8 cellular contexts compared by ENCODE assay signal in genomic region chr11:28697920-28698827, GRCh38.
A peak's percentile ranks its signal among the peaks of the same experiment; 100 is the strongest.
DNase-seq lines count a peak whose midpoint lies in the region; ATAC-seq and TF ChIP-seq lines count a peak whose summit lies in the region.

No MANE protein-coding gene starts in this region.

- no peaks in the 10 kb centered on the region for H3K36me3 Mint-ChIP-seq in mesothelial cell of epicardium

- H3K27me3 Mint-ChIP-seq in mesothelial cell of epicardium (ENCODE audit: low read depth) = no peaks in the 10 kb centered on the region

- peaks cover 3% of the 10 kb centered on the region for H3K9me3 Mint-ChIP-seq in mesothelial cell of epicardium

- intact Hi-C loops in PC-3 (cut with micrococcal nuclease) (loop anchor here (10.0 kb wide), 1 partner anchor 583 kb away; no protein-coding TSS in a partner anchor), dorsolateral prefrontal cortex (cut with DNase I) (loop anchor here (5.0 kb wide), 2 partner anchors 996 to 1001 kb away; partner anchors contain the start of gene BDNF (in 1 of the 2))

- no peaks in the 10 kb centered on the region for H4K20me1 ChIP-seq in PC-3 (ENCODE audit: low read length)

- peaks cover 24% of the 10 kb centered on the region for H3K4me1 ChIP-seq in PC-3 (ENCODE audit: insufficient read depth, low read length)

- BruUV-seq in PC-3 (replicated peaks; lab: Mats Ljungman, UMichigan) = no TSS peak

- no peak overlapping the region for H3K4me3 ChIP-seq in GM12865 (ENCODE audit: low read depth, low read length)
- no peak overlapping the region for H3K4me3 ChIP-seq in PC-3 (ENCODE audit: low read length)
- H3K4me3 ChIP-seq in dorsolateral prefrontal cortex = no peak overlapping the region

- H3K9me3 ChIP-seq in PC-3 (ENCODE audit: low read length) = no peaks in the 10 kb centered on the region

- DNase-seq in AG09319 (ENCODE audit: extremely low read depth, low read depth) (peak; percentile 3), GM12865 (ENCODE audit: low read depth) (peak; percentile 37), PC-3 (peak; percentile 76), dorsolateral prefrontal cortex (peak in 9 of 10 donors; percentile 31 to 67 (median 49)), mesothelial cell of epicardium (ENCODE audit: low spot score in 2 of 2, unreplicated experiment in 2 of 2) (peak; percentile 20 to 58), NCI-H1048 (lab: John Stamatoyannopoulos, UW) (no peak), cerebellar nuclear complex (lab: John Stamatoyannopoulos, UW) (no peak)

- peak; percentile 73 for TF ChIP-seq CTCF in AG09319 (IDR thresholded peaks at IDR 0.05; ENCODE audit: low read depth, low read length)
- peak; percentile 79 for TF ChIP-seq CTCF in GM12865 (IDR thresholded peaks at IDR 0.05; ENCODE audit: insufficient read depth, low read depth, low read length, missing control alignments)
- TF ChIP-seq CTCF in PC-3 (conservative IDR thresholded peaks at IDR 0.05; ENCODE audit: low read depth, low read length) = peak; percentile 90
- TF ChIP-seq CTCF in dorsolateral prefrontal cortex (IDR thresholded peaks at IDR 0.05 in 54 of 56, conservative IDR thresholded peaks at IDR 0.05 in 2 of 56; ENCODE audit: low read depth in 1 of 56, partially characterized antibody in 56 of 56) = peak; percentile 48 to 86 (median 75)
- TF ChIP-seq CTCF in mesothelial cell of epicardium (IDR thresholded peaks at IDR 0.05; ENCODE audit: unreplicated experiment) = peak; percentile 66

- H3K4me3 Mint-ChIP-seq in mesothelial cell of epicardium = no peak overlapping the region

- peaks cover 3% of the 10 kb centered on the region for H3F3A ChIP-seq in PC-3 (ENCODE audit: low read length, unreplicated experiment)

- H3K27me3 ChIP-seq in PC-3 (ENCODE audit: low read length) = no peaks in the 10 kb centered on the region
- H3K27me3 ChIP-seq in dorsolateral prefrontal cortex = peaks cover 0 to 9% (median 0%) of the 10 kb centered on the region in 45 donors

- POLR2A ChIA-PET in PC-3 (lab: Charles Lee; ENCODE audit: unreplicated experiment) = no interaction called here

- no peak overlapping the region for H3K27ac Mint-ChIP-seq in mesothelial cell of epicardium

- H2AFZ ChIP-seq in PC-3 (ENCODE audit: low read length) = no peak overlapping the region

- no peaks in the 10 kb centered on the region for H3K9me2 ChIP-seq in PC-3 (replicated peaks; ENCODE audit: low read length)

- peaks cover 11% of the 10 kb centered on the region for H3K4me1 Mint-ChIP-seq in mesothelial cell of epicardium

- CTCF ChIA-PET in PC-3 (lab: Charles Lee) = interaction anchor here (0.7 kb wide), 1 partner anchor 995 kb away, joined by 3 read pairs; no protein-coding TSS in a partner anchor

- ATAC-seq in HG03139 (IDR thresholded peaks at IDR 0.05; ENCODE audit: unreplicated experiment) (peak; percentile 57), PC-3 (no peak)

- no peak overlapping the region for H3K4me2 ChIP-seq in PC-3 (ENCODE audit: low read length)

- no peak overlapping the region for H3K27ac ChIP-seq in PC-3 (ENCODE audit: low read length)
- no peak overlapping the region for H3K27ac ChIP-seq in dorsolateral prefrontal cortex

- no peaks in the 10 kb centered on the region for H3K36me3 ChIP-seq in PC-3 (ENCODE audit: low read depth, low read length)

- peaks cover 5% of the 10 kb centered on the region for H3K79me2 ChIP-seq in PC-3 (ENCODE audit: low read length)

- no peak overlapping the region for H3K9ac ChIP-seq in PC-3 (ENCODE audit: low read length)

Comparison
In these comparisons a context has a peak if more than half of its experiments do, and no peak if none do; other contexts are left out.
1. DNase-seq: peak in AG09319 (single experiment), GM12865 (single experiment), PC-3 (single experiment), dorsolateral prefrontal cortex (9 of 10) and mesothelial cell of epicardium (2 of 2); none in NCI-H1048 (single experiment) and cerebellar nuclear complex (0 of 2).
2. Peak in every context shown above with its lines, with median percentiles within 50 percentile points of each other: CTCF ChIP-seq.